Comparison of ENCODE assay signal across 1 cellular context in genomic region chr15:75578206-75578947, GRCh38.
TF ChIP-seq lines count a peak whose summit lies in the region.

No MANE protein-coding gene starts in this region.

TF ChIP-seq in SK-N-SH, 30 proteins besides CTCF, POLR2A, EP300 and RAD21 (continued from another document):
- TF ChIP-seq ZBTB33 (IDR thresholded peaks at IDR 0.05; ENCODE audit: borderline replicate concordance, low read depth) (no peak), RXRA (IDR thresholded peaks at IDR 0.05; ENCODE audit: borderline replicate concordance, low read depth) (no peak), FOSL2 (IDR thresholded peaks at IDR 0.05; ENCODE audit: borderline replicate concordance, low read depth) (no peak)
- TF ChIP-seq, protein P1, sequence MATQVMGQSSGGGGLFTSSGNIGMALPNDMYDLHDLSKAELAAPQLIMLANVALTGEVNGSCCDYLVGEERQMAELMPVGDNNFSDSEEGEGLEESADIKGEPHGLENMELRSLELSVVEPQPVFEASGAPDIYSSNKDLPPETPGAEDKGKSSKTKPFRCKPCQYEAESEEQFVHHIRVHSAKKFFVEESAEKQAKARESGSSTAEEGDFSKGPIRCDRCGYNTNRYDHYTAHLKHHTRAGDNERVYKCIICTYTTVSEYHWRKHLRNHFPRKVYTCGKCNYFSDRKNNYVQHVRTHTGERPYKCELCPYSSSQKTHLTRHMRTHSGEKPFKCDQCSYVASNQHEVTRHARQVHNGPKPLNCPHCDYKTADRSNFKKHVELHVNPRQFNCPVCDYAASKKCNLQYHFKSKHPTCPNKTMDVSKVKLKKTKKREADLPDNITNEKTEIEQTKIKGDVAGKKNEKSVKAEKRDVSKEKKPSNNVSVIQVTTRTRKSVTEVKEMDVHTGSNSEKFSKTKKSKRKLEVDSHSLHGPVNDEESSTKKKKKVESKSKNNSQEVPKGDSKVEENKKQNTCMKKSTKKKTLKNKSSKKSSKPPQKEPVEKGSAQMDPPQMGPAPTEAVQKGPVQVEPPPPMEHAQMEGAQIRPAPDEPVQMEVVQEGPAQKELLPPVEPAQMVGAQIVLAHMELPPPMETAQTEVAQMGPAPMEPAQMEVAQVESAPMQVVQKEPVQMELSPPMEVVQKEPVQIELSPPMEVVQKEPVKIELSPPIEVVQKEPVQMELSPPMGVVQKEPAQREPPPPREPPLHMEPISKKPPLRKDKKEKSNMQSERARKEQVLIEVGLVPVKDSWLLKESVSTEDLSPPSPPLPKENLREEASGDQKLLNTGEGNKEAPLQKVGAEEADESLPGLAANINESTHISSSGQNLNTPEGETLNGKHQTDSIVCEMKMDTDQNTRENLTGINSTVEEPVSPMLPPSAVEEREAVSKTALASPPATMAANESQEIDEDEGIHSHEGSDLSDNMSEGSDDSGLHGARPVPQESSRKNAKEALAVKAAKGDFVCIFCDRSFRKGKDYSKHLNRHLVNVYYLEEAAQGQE (IDR thresholded peaks at IDR 0.05; ENCODE audit: low read depth, low read length) = no peak
- TF ChIP-seq, protein P2, sequence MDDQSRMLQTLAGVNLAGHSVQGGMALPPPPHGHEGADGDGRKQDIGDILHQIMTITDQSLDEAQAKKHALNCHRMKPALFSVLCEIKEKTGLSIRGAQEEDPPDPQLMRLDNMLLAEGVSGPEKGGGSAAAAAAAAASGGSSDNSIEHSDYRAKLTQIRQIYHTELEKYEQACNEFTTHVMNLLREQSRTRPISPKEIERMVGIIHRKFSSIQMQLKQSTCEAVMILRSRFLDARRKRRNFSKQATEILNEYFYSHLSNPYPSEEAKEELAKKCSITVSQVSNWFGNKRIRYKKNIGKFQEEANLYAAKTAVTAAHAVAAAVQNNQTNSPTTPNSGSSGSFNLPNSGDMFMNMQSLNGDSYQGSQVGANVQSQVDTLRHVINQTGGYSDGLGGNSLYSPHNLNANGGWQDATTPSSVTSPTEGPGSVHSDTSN (IDR thresholded peaks at IDR 0.05) = no peak
